In the genomic region with DNA sequence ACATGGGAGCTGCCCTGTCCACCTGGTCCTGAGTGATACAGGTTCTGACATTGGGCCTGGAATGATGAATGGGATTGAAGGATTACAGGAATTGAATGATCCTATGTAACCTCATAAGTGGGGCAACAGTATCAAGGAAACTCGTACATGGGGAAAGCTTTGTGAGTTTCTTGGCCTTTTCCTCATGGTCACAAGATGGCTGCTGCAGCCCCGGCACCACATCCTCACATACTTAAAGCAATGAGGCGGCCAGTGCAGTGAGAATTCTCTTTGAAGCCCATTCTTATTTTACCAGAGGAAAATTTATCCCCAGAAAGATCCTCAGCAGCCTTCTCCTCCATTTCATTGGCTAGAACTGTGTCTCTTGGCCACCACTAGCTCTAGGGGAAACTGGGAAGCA, we compare ENCODE assay signal across 35 cellular contexts. TPM values are rescaled to one million over a fixed set of nuclear protein-coding genes. Genes with fewer than 3 reads are reported as not detected.
"Had no signal": no experiment of that assay in that cellular context is flagged by ENCODE, and none has a peak within 500 bp of the region (broad histone marks: within the 10 kb centered on the region; RNA-seq: fewer than 3 reads in every experiment).

No MANE protein-coding gene starts in this region.

- H3K36me3 ChIP-seq: adrenal gland, ascending aorta, brain microvascular endothelial cell, cardiac muscle cell had no signal

- H3K4me1 ChIP-seq: adrenal gland, ascending aorta, body of pancreas had no signal

- ATAC-seq: activated naive CD4-positive, alpha-beta T cell treated with anti-CD3 and anti-CD28 coated beads, Interleukin-2, amount 50 U/mL, for 72 hours; activated naive CD8-positive, alpha-beta T cell treated with anti-CD3 and anti-CD28 coated beads, Interleukin-2, amount 50 U/mL, for 24 hours; activated T-cell treated with anti-CD3 and anti-CD28 coated beads, Interleukin-2, amount 50 U/mL, for 4 hours; activated T-cell treated with anti-CD3 and anti-CD28 coated beads, Interleukin-2, amount 50 U/mL, for 72 hours; activated T-helper 17 cell treated with anti-CD3 and anti-CD28 coated beads, Interleukin-2, amount 50 U/mL, for 72 hours; body of pancreas had no signal

- H3K9me3 ChIP-seq: adrenal gland, body of pancreas had no signal

- H3K27me3 ChIP-seq: adrenal gland, ascending aorta, body of pancreas, brain microvascular endothelial cell, cardiac muscle cell had no signal

- FAIRE-seq: astrocyte, bronchial epithelial cell, colon had no signal

- DNase-seq: activated effector memory CD4-positive, alpha-beta T cell treated with anti-CD3 and anti-CD28 coated beads, Interleukin-2, amount 50 U/mL, for 16 hours; activated effector memory CD4-positive, alpha-beta T cell treated with Interleukin-2 at 50 U/mL for 16 hours; activated gamma-delta T cell; activated gamma-delta T cell treated with Interleukin-2 at 50 U/mL for 16 hours; activated naive CD4-positive, alpha-beta T cell; activated naive CD4-positive, alpha-beta T cell treated with anti-CD3 and anti-CD28 coated beads for 36 hours; activated naive CD4-positive, alpha-beta T cell treated with anti-CD3 and anti-CD28 coated beads, Interleukin-2, amount 10 ng/mL, durations not matched to agents 7 days and 5 days; activated naive CD4-positive, alpha-beta T cell treated with anti-CD3 and anti-CD28 coated beads, Interleukin-2, amount 50 U/mL, for 16 hours; activated naive CD4-positive, alpha-beta T cell treated with Interleukin-2 at 50 U/mL for 16 hours; activated naive CD8-positive, alpha-beta T cell treated with anti-CD3 and anti-CD28 coated beads for 36 hours; activated naive CD8-positive, alpha-beta T cell treated with anti-CD3 and anti-CD28 coated beads, Interleukin-2, amount 10 ng/mL, durations not matched to agents 7 days and 5 days; activated naive CD8-positive, alpha-beta T cell treated with anti-CD3 and anti-CD28 coated beads, Interleukin-2, amount 50 U/mL, for 24 hours; activated T-cell treated with anti-CD3 and anti-CD28 coated beads, Interleukin-2, amount 50 U/mL, for 24 hours; activated T-cell treated with anti-CD3 and anti-CD28 coated beads, Interleukin-2, amount 50 U/mL, for 4 hours; activated T-cell treated with anti-CD3 and anti-CD28 coated beads, Interleukin-2, amount 50 U/mL, for 48 hours; activated T-cell treated with anti-CD3 and anti-CD28 coated beads, Interleukin-2, amount 50 U/mL, for 72 hours; adrenal gland; amniotic stem cell; amygdala; anterior cingulate cortex; aorta; body of pancreas; brain microvascular endothelial cell; caudate nucleus; central memory CD4-positive, alpha-beta T cell; cerebellar nuclear complex had no signal

- H3K27ac ChIP-seq: adrenal gland, ascending aorta, body of pancreas, brain microvascular endothelial cell, cardiac muscle cell had no signal

- H3K4me3 ChIP-seq: adrenal gland, ascending aorta, body of pancreas, cardiac muscle cell had no signal

RNA-seq across cellular contexts. Expression of a gene that starts 29.0 kb away (rescaled TPM):
- total RNA-seq: activated naive CD4-positive, alpha-beta T cell treated with anti-CD3 and anti-CD28 coated beads for 36 hours; activated naive CD4-positive, alpha-beta T cell treated with anti-CD3 and anti-CD28 coated beads, Interleukin-2, amount 50 U/mL, for 72 hours; activated naive CD8-positive, alpha-beta T cell treated with anti-CD3 and anti-CD28 coated beads for 36 hours; activated naive CD8-positive, alpha-beta T cell treated with anti-CD3 and anti-CD28 coated beads, Interleukin-2, amount 10 ng/mL, durations not matched to agents 7 days and 5 days; activated T-cell treated with anti-CD3 and anti-CD28 coated beads, Interleukin-2, amount 50 U/mL, for 72 hours; activated T-helper 1 cell treated with anti-CD3 and anti-CD28 coated beads, Interleukin-12 subunit alpha, Interleukin-12 subunit beta, Interleukin-2, Interleukin-4 antibody, amounts not matched to agents 30 ng/mL and 10 ng/mL and 1 ng/mL, durations not matched to agents 14 hours and 24 hours and 36 hours; activated T-helper 17 cell treated with anti-CD3 and anti-CD28 coated beads, Interleukin-2, amount 50 U/mL, for 72 hours; activated T-helper 2 cell treated with anti-CD3 and anti-CD28 coated beads, Interferon-gamma antibody, Interleukin-2, Interleukin-4, amounts not matched to agents 10 μg/mL and 5 μg/mL and 100 μg/mL, durations not matched to agents 14 hours and 24 hours and 36 hours had no signal
